25 cellular contexts compared by ENCODE assay signal in the genomic region with DNA sequence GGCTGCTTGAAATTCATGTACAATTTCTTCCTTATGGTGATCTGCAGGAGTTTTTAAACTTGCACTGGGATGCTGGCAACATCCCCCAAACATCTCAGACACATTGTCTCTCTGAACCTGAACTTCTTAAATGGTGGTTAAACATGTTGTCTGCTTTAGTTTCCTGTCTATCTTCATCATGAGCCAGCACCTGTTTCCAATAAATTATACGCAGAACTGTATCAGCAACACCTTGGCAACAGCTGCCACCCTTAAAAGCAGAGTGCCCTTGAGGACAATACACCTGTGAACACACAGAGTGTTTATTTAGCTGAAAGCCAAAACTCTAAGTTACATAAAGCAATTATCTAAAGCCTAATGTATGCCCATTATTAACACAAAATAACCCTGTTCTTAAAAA.
DNase-seq lines count a peak whose midpoint lies in the region; ATAC-seq and TF ChIP-seq lines count a peak whose summit lies in the region.
"Had no signal": no experiment of that assay in that cellular context is flagged by ENCODE, and none has a peak within 500 bp of the region (broad histone marks: within the 10 kb centered on the region; RNA-seq: fewer than 3 reads in every experiment).

No MANE protein-coding gene starts in this region.

- H3K4me3 ChIP-seq in LNCaP clone FGC (ENCODE audit: low read depth, low read length), result no peak overlapping the region
- H3K4me3 ChIP-seq: heart right ventricle, K562, prostate gland, SJSA1, vagina had no signal

- DNase-seq in LNCaP clone FGC (ENCODE audit: low read depth) (peak; percentile 93), NCI-H2029 treated with DMSO at 0.1 percent for 48 hours (lab: John Stamatoyannopoulos, UW) (peak; percentile 62), NCI-H526 treated with DMSO at 0.1 percent for 48 hours (lab: John Stamatoyannopoulos, UW) (peak; percentile 32), left kidney (ENCODE audit: low read depth, low spot score) (peak; percentile 7), HK-2 (ENCODE audit: unreplicated experiment) (no peak), DMS 273 treated with DMSO at 0.1 percent for 48 hours (lab: John Stamatoyannopoulos, UW) (no peak), SKM-1 (lab: John Stamatoyannopoulos, UW; ENCODE audit: unreplicated experiment) (no peak)
- DNase-seq: activated CD4-positive, alpha-beta T cell treated with anti-CD3 and anti-CD28 coated beads for 36 hours; activated effector memory CD4-positive, alpha-beta T cell treated with anti-CD3 and anti-CD28 coated beads, Interleukin-2, amount 50 U/mL, for 16 hours; CD8-positive, alpha-beta T cell; GDM1; heart right ventricle; islet precursor cell; NCI-H1048; nephron progenitor cell; small intestine; stimulated activated CD4-positive, alpha-beta T cell treated with anti-CD3 and anti-CD28 coated beads, Interleukin-4, amount 100 ng/mL, for 4 hours; stimulated activated CD8-positive, alpha-beta memory T cell treated with anti-CD3 and anti-CD28 coated beads, Interleukin-4, amount 100 ng/mL, for 48 hours; substantia nigra; T1000 had no signal

- no peak for TF ChIP-seq CTCF in LNCaP clone FGC (IDR thresholded peaks at IDR 0.05; ENCODE audit: control insufficient read depth, extremely low read depth, insufficient read depth)

- ATAC-seq in HG03159 (IDR thresholded peaks at IDR 0.05; ENCODE audit: unreplicated experiment), result no peak
- ATAC-seq: activated CD4-positive, alpha-beta T cell treated with anti-CD3 and anti-CD28 coated beads for 36 hours; CD8-positive, alpha-beta T cell; heart right ventricle; K562 had no signal

Comparison
In these comparisons a context has a peak if more than half of its experiments do, and no peak if none do; other contexts are left out.
1. DNase-seq: peak in LNCaP clone FGC (single experiment), NCI-H2029 treated with DMSO at 0.1 percent for 48 hours (single experiment), NCI-H526 treated with DMSO at 0.1 percent for 48 hours (single experiment) and left kidney (single experiment); none in HK-2 (single experiment), DMS 273 treated with DMSO at 0.1 percent for 48 hours (single experiment) and SKM-1 (single experiment).